Comparison of ENCODE assay signal across 12 cellular contexts in genomic region chr14:80974338-80975078, GRCh38. TPM values are rescaled to one million over a fixed set of nuclear protein-coding genes. Genes with fewer than 3 reads are reported as not detected.
DNase-seq lines count a peak whose midpoint lies in the region; ATAC-seq lines count a peak whose summit lies in the region.
"Had no signal": no experiment of that assay in that cellular context is flagged by ENCODE, and none has a peak within 500 bp of the region (broad histone marks: within the 10 kb centered on the region; RNA-seq: fewer than 3 reads in every experiment).

No MANE protein-coding gene starts in this region.

- peaks cover 71% of the 10 kb centered on the region for H3K4me1 ChIP-seq in thymus (ENCODE audit: control insufficient read depth, insufficient read depth, low read length)
- H3K4me1 ChIP-seq: colonic mucosa, neural progenitor cell had no signal

- 66% methylated on average over 2 of the region's 2 CpGs for WGBS in thymus

- no peaks in the 10 kb centered on the region for H3K36me3 Mint-ChIP-seq in stimulated activated effector memory CD8-positive, alpha-beta T cell treated with anti-CD3 and anti-CD28 coated beads, Interleukin-12 subunit alpha, Interleukin-12 subunit beta, amount 100 ng/mL, for 72 hours
- no peaks in the 10 kb centered on the region for H3K36me3 Mint-ChIP-seq in activated naive CD4-positive, alpha-beta T cell treated with anti-CD3 and anti-CD28 coated beads, Interleukin-2, amount 50 U/mL, for 72 hours
- H3K36me3 Mint-ChIP-seq: neural progenitor cell; stimulated activated memory B cell treated with anti-CD40 and anti-IgM and Interleukin-4, amounts not matched to agents 10 μg/mL and 1 μg/mL and 100 μg/mL, for 72 hours had no signal

- ATAC-seq in stimulated activated effector memory CD8-positive, alpha-beta T cell treated with anti-CD3 and anti-CD28 coated beads, Interleukin-12 subunit alpha, Interleukin-12 subunit beta, amount 100 ng/mL, for 72 hours: no peak
- no peak for ATAC-seq in activated naive CD4-positive, alpha-beta T cell treated with anti-CD3 and anti-CD28 coated beads, Interleukin-2, amount 50 U/mL, for 72 hours
- ATAC-seq in GM21423 (IDR thresholded peaks at IDR 0.05; ENCODE audit: unreplicated experiment): no peak
- ATAC-seq: left ventricle myocardium superior; stimulated activated memory B cell treated with anti-CD40 and anti-IgM and Interleukin-4, amounts not matched to agents 10 μg/mL and 1 μg/mL and 100 μg/mL, for 72 hours had no signal

- H3K9me3 ChIP-seq in thymus (ENCODE audit: control insufficient read depth): no peaks in the 10 kb centered on the region
- H3K9me3 ChIP-seq: colonic mucosa had no signal

- H3K27ac Mint-ChIP-seq in stimulated activated effector memory CD8-positive, alpha-beta T cell treated with anti-CD3 and anti-CD28 coated beads, Interleukin-12 subunit alpha, Interleukin-12 subunit beta, amount 100 ng/mL, for 72 hours: no peak overlapping the region
- no peak overlapping the region for H3K27ac Mint-ChIP-seq in activated naive CD4-positive, alpha-beta T cell treated with anti-CD3 and anti-CD28 coated beads, Interleukin-2, amount 50 U/mL, for 72 hours
- H3K27ac Mint-ChIP-seq: neural progenitor cell; stimulated activated memory B cell treated with anti-CD40 and anti-IgM and Interleukin-4, amounts not matched to agents 10 μg/mL and 1 μg/mL and 100 μg/mL, for 72 hours had no signal

- peak overlapping the region; percentile 71 for H3K27ac ChIP-seq in thymus (ENCODE audit: low read depth)
- H3K27ac ChIP-seq: colonic mucosa, neural progenitor cell had no signal

- H3K36me3 ChIP-seq in thymus (ENCODE audit: control insufficient read depth, insufficient read depth): peaks cover 3% of the 10 kb centered on the region
- H3K36me3 ChIP-seq: colonic mucosa, neural progenitor cell had no signal

- no peaks in the 10 kb centered on the region for H3K27me3 ChIP-seq in thymus (ENCODE audit: control insufficient read depth, insufficient read depth)
- H3K27me3 ChIP-seq: colonic mucosa, neural progenitor cell had no signal

- no peak overlapping the region for H3K4me3 Mint-ChIP-seq in stimulated activated effector memory CD8-positive, alpha-beta T cell treated with anti-CD3 and anti-CD28 coated beads, Interleukin-12 subunit alpha, Interleukin-12 subunit beta, amount 100 ng/mL, for 72 hours
- H3K4me3 Mint-ChIP-seq: neural progenitor cell; stimulated activated memory B cell treated with anti-CD40 and anti-IgM and Interleukin-4, amounts not matched to agents 10 μg/mL and 1 μg/mL and 100 μg/mL, for 72 hours had no signal

- no peaks in the 10 kb centered on the region for H3K9me3 Mint-ChIP-seq in stimulated activated effector memory CD8-positive, alpha-beta T cell treated with anti-CD3 and anti-CD28 coated beads, Interleukin-12 subunit alpha, Interleukin-12 subunit beta, amount 100 ng/mL, for 72 hours
- no peaks in the 10 kb centered on the region for H3K9me3 Mint-ChIP-seq in activated naive CD4-positive, alpha-beta T cell treated with anti-CD3 and anti-CD28 coated beads, Interleukin-2, amount 50 U/mL, for 72 hours
- H3K9me3 Mint-ChIP-seq: neural progenitor cell; stimulated activated memory B cell treated with anti-CD40 and anti-IgM and Interleukin-4, amounts not matched to agents 10 μg/mL and 1 μg/mL and 100 μg/mL, for 72 hours had no signal

- H3K4me1 Mint-ChIP-seq in stimulated activated effector memory CD8-positive, alpha-beta T cell treated with anti-CD3 and anti-CD28 coated beads, Interleukin-12 subunit alpha, Interleukin-12 subunit beta, amount 100 ng/mL, for 72 hours: peaks cover 28% of the 10 kb centered on the region
- H3K4me1 Mint-ChIP-seq: stimulated activated memory B cell treated with anti-CD40 and anti-IgM and Interleukin-4, amounts not matched to agents 10 μg/mL and 1 μg/mL and 100 μg/mL, for 72 hours had no signal

- DNase-seq in GM03348 (ENCODE audit: low spot score) (peak; percentile 41), NCI-H82 (lab: John Stamatoyannopoulos, UW) (peak; percentile 71), fibroblast of peridontal ligament (ENCODE audit: extremely low read depth) (peak; percentile 79)
- no peak for DNase-seq in stimulated activated effector memory CD8-positive, alpha-beta T cell treated with anti-CD3 and anti-CD28 coated beads, Interleukin-12 subunit alpha, Interleukin-12 subunit beta, amount 100 ng/mL, for 72 hours (ENCODE audit: low spot score in 2 of 2)
- no peak for DNase-seq in activated naive CD4-positive, alpha-beta T cell treated with anti-CD3 and anti-CD28 coated beads, Interleukin-2, amount 50 U/mL, for 72 hours (ENCODE audit: low spot score in 2 of 2)
- DNase-seq: activated gamma-delta T cell, colonic mucosa, left ventricle myocardium superior had no signal

- peak overlapping the region; percentile 28 for H3K4me3 ChIP-seq in thymus (ENCODE audit: low read length)
- H3K4me3 ChIP-seq: colonic mucosa, neural progenitor cell had no signal

RNA-seq across cellular contexts. Expression of gene TSHR, which starts 19.1 kb away (rescaled TPM):
- polyA plus RNA-seq in thymus: 10.3 TPM
- total RNA-seq in activated naive CD4-positive, alpha-beta T cell treated with anti-CD3 and anti-CD28 coated beads, Interleukin-2, amount 50 U/mL, for 72 hours: not detected
- total RNA-seq: left ventricle myocardium superior had no signal

RNA-seq across cellular contexts. Expression of gene CEP128, which starts 33.0 kb away (rescaled TPM):
- polyA plus RNA-seq in thymus: 7.6 TPM
- total RNA-seq in activated naive CD4-positive, alpha-beta T cell treated with anti-CD3 and anti-CD28 coated beads, Interleukin-2, amount 50 U/mL, for 72 hours: 10 to 100 TPM; 11.5 to 33.3 TPM

Comparison
In these comparisons a context has a peak if more than half of its experiments do, and no peak if none do; other contexts are left out.
1. DNase-seq: peak in GM03348 (single experiment), NCI-H82 (single experiment) and fibroblast of peridontal ligament (single experiment); none in stimulated activated effector memory CD8-positive, alpha-beta T cell treated with anti-CD3 and anti-CD28 coated beads, Interleukin-12 subunit alpha, Interleukin-12 subunit beta, amount 100 ng/mL, for 72 hours (0 of 2) and activated naive CD4-positive, alpha-beta T cell treated with anti-CD3 and anti-CD28 coated beads, Interleukin-2, amount 50 U/mL, for 72 hours (0 of 2).